In genomic region chr18:79611040-79611681, GRCh38 we compare ENCODE assay signal across 1 cellular context.
TF ChIP-seq lines count a peak whose summit lies in the region.

No MANE protein-coding gene starts in this region.

TF ChIP-seq in K562, 482 proteins besides CTCF, POLR2A, EP300 and RAD21 (continued from another document):
- no peak for TF ChIP-seq ARID4B (CRISPR knock-in tag; IDR thresholded peaks at IDR 0.05)
- TF ChIP-seq CAMTA2 (CRISPR knock-in tag; conservative IDR thresholded peaks at IDR 0.05), result no peak
- no peak for TF ChIP-seq RBFOX2 (IDR thresholded peaks at IDR 0.05; ENCODE audit: low read depth, low read length)
- 0 out of 2 replicates have a peak, but pooled peaks have one; percentile 16 for TF ChIP-seq TEAD4 (IDR thresholded peaks at IDR 0.05; ENCODE audit: low read length)
- TF ChIP-seq TEAD4 (CRISPR knock-in tag; IDR thresholded peaks at IDR 0.05; ENCODE audit: borderline replicate concordance), result no peak
- no peak for TF ChIP-seq NR0B1 (IDR thresholded peaks at IDR 0.05; ENCODE audit: partially characterized antibody)
- TF ChIP-seq ZNF175 (CRISPR knock-in tag; IDR thresholded peaks at IDR 0.05; ENCODE audit: low read depth), result no peak
- no peak for TF ChIP-seq ZNF696 (CRISPR knock-in tag; conservative IDR thresholded peaks at IDR 0.05)
- TF ChIP-seq EGR1 (conservative IDR thresholded peaks at IDR 0.05), result peak; percentile 48; the same call in 1 of the 2 replicates
- no peak for TF ChIP-seq HNRNPLL (IDR thresholded peaks at IDR 0.05; ENCODE audit: low read depth, low read length, poor library complexity, severe bottlenecking)
